9 cellular contexts compared by ENCODE assay signal in genomic region chr12:49357099-49357678, GRCh38. TPM values are rescaled to one million over a fixed set of nuclear protein-coding genes. Genes with fewer than 3 reads are reported as not detected.
A peak's percentile ranks its signal among the peaks of the same experiment; 100 is the strongest.
DNase-seq lines count a peak whose midpoint lies in the region; ATAC-seq and TF ChIP-seq lines count a peak whose summit lies in the region.
"Had no signal": no experiment of that assay in that cellular context is flagged by ENCODE, and none has a peak within 500 bp of the region (broad histone marks: within the 10 kb centered on the region; RNA-seq: fewer than 3 reads in every experiment).

No MANE protein-coding gene starts in this region.

- H3K36me3 Mint-ChIP-seq in activated CD4-positive, alpha-beta memory T cell treated with anti-CD3 and anti-CD28 coated beads for 36 hours, result no peaks in the 10 kb centered on the region

- no peak overlapping the region for H3K4me3 ChIP-seq in tibial artery

- intact Hi-C loops in tibial artery (cut with DNase I; ENCODE audit: low total_unique reads), result no loop called here
- intact Hi-C loops in activated CD4-positive, alpha-beta memory T cell treated with anti-CD3 and anti-CD28 coated beads for 36 hours (cut with micrococcal nuclease), result loop anchor here (5.0 kb wide), 1 partner anchor 350 kb away; the partner anchor contains the start of gene FMNL3

- no peak for ATAC-seq in GM21447 (IDR thresholded peaks at IDR 0.05; ENCODE audit: unreplicated experiment)

- no peaks in the 10 kb centered on the region for H3K9me3 Mint-ChIP-seq in activated CD4-positive, alpha-beta memory T cell treated with anti-CD3 and anti-CD28 coated beads for 36 hours
- H3K9me3 Mint-ChIP-seq: central memory CD8-positive, alpha-beta T cell had no signal

- H3K27me3 Mint-ChIP-seq in activated CD4-positive, alpha-beta memory T cell treated with anti-CD3 and anti-CD28 coated beads for 36 hours, result peaks cover 21% of the 10 kb centered on the region

- POLR2A ChIA-PET in activated CD4-positive, alpha-beta memory T cell treated with anti-CD3 and anti-CD28 coated beads for 36 hours (lab: Charles Lee), result interaction anchor here (0.6 to 1.2 kb wide), 4 partner anchors 10 to 157 kb away, joined by 3 to 6 read pairs (median 4); partner anchors contain the start of gene SPATS2

- H3K4me3 Mint-ChIP-seq in activated CD4-positive, alpha-beta memory T cell treated with anti-CD3 and anti-CD28 coated beads for 36 hours, result no peak overlapping the region
- H3K4me3 Mint-ChIP-seq: central memory CD8-positive, alpha-beta T cell had no signal

- peaks cover 0 to 21% of the 10 kb centered on the region in 2 donors for H3K27me3 ChIP-seq in tibial artery

- H3K9me3 ChIP-seq in tibial artery, result no peaks in the 10 kb centered on the region

- TF ChIP-seq CTCF in tibial artery (IDR thresholded peaks at IDR 0.05), result peak; percentile 41 to 43

- H3K27ac Mint-ChIP-seq in activated CD4-positive, alpha-beta memory T cell treated with anti-CD3 and anti-CD28 coated beads for 36 hours, result no peak overlapping the region

- no peak overlapping the region for H3K27ac ChIP-seq in tibial artery

- DNase-seq in NCI-H82 (lab: John Stamatoyannopoulos, UW) (peak; percentile 37), NCI-H82 treated with DMSO at 0.1 percent for 48 hours (lab: John Stamatoyannopoulos, UW; ENCODE audit: unreplicated experiment) (no peak), OCI-M1 (lab: John Stamatoyannopoulos, UW) (peak; percentile 70), fibroblast of gingiva (ENCODE audit: low read depth) (peak; percentile 65), tibial artery (no peak), occipital lobe (lab: John Stamatoyannopoulos, UW) (no peak)
- DNase-seq in activated CD4-positive, alpha-beta memory T cell treated with anti-CD3 and anti-CD28 coated beads for 36 hours, result no peak

- H3K36me3 ChIP-seq in tibial artery, result no peaks in the 10 kb centered on the region

- H3K4me1 Mint-ChIP-seq in activated CD4-positive, alpha-beta memory T cell treated with anti-CD3 and anti-CD28 coated beads for 36 hours (ENCODE audit: low read depth), result peaks cover 5% of the 10 kb centered on the region
- H3K4me1 Mint-ChIP-seq: central memory CD8-positive, alpha-beta T cell had no signal

- peaks cover 0 to 8% (median 3%) of the 10 kb centered on the region in 4 donors for H3K4me1 ChIP-seq in tibial artery

- CTCF ChIA-PET in activated CD4-positive, alpha-beta memory T cell treated with anti-CD3 and anti-CD28 coated beads for 36 hours (lab: Charles Lee), result interaction anchor here (0.5 to 11.5 kb wide), 26 partner anchors 9 to 391 kb away, joined by 3 to 428 read pairs (median 7); partner anchors contain the start of genes DNAJC22, PRPH, SPATS2 and TROAP

RNA-seq across cellular contexts. Expression of gene SPATS2, which starts 10.1 kb away (rescaled TPM):
- total RNA-seq in activated CD4-positive, alpha-beta memory T cell treated with anti-CD3 and anti-CD28 coated beads for 36 hours, result 10 to 100 TPM in 1 of 2 experiments, 1 to 10 TPM in 1; 9.7 to 12.9 TPM
- 58.2 TPM for total RNA-seq in occipital lobe

RNA-seq across cellular contexts. Expression of gene DNAJC22, which starts 10.5 kb away (rescaled TPM):
- total RNA-seq in activated CD4-positive, alpha-beta memory T cell treated with anti-CD3 and anti-CD28 coated beads for 36 hours, result under 1 TPM in 1 of 2 experiments, not detected in 1; 0.10 TPM
- 0.78 TPM for total RNA-seq in occipital lobe

RNA-seq across cellular contexts. Expression of gene C1QL4, which starts 20.2 kb away (rescaled TPM):
- total RNA-seq in activated CD4-positive, alpha-beta memory T cell treated with anti-CD3 and anti-CD28 coated beads for 36 hours, result not detected
- total RNA-seq in occipital lobe, result 0.16 TPM

RNA-seq across cellular contexts. Expression of gene TROAP, which starts 34.1 kb away (rescaled TPM):
- 10 to 100 TPM; 57.7 to 64.9 TPM for total RNA-seq in activated CD4-positive, alpha-beta memory T cell treated with anti-CD3 and anti-CD28 coated beads for 36 hours
- 1.2 TPM for total RNA-seq in occipital lobe

Comparison
In these comparisons a context has a peak if more than half of its experiments do, and no peak if none do; other contexts are left out.
1. DNase-seq: peak in NCI-H82 (single experiment), OCI-M1 (single experiment) and fibroblast of gingiva (single experiment); none in NCI-H82 treated with DMSO at 0.1 percent for 48 hours (single experiment), tibial artery (0 of 2), activated CD4-positive, alpha-beta memory T cell treated with anti-CD3 and anti-CD28 coated beads for 36 hours (single experiment) and occipital lobe (single experiment).